In the genomic region with DNA sequence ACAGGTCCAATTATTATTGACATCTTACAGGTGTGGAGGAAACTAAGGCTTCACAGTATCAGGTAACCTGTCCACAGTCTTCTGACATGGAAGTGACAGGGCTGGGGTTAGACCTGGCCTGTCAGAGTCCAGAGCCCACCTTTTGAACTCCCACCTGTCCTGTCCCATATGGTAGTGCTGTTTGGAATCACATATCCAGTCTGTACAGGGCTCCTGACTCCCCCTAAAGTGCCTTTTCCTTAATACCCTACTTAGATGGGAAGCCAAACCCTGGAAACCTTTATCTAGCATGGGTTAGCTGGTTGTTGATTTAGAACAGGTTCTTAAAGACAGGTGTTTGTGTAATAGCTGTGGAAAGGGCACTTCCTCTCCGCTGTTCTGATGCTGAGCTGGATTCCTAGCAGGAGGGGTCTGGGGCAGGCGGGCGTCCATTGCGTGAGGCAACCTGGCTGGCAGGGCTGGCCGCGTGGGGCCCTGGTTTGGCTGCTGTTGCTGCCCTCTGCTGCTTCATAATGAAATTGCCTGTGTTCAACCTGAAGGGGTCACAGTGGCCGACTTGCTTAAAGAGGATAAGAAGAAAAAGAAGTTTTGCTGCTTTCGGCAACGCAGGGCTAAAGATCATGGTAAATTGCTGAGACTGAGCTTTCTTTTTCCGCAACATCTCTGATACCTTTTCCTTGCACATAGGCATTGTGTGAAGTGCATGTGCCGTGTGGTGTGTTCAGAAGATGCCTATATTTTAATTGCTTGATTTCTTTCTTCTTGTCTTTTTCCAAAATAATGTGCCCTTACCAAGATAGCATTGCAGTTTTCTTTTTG, we compare ENCODE assay signal across 8 cellular contexts.
DNase-seq lines count a peak whose midpoint lies in the region; ATAC-seq and TF ChIP-seq lines count a peak whose summit lies in the region.

No MANE protein-coding gene starts in this region.

- no peaks in the 10 kb centered on the region for H3K4me1 ChIP-seq in breast epithelium

- H3K36me3 ChIP-seq in breast epithelium, result no peaks in the 10 kb centered on the region

- intact Hi-C loops in breast epithelium (cut with DNase I; ENCODE audit: low total_unique reads), result loop anchor here (10.0 kb wide), 1 partner anchor 1305 kb away; no protein-coding TSS in a partner anchor

- H3K4me3 ChIP-seq in breast epithelium, result no peak overlapping the region

- no peak for TF ChIP-seq POLR2A in breast epithelium (IDR thresholded peaks at IDR 0.05)

- ATAC-seq in HG02970 (IDR thresholded peaks at IDR 0.05; ENCODE audit: low FRiP score, unreplicated experiment), result no peak

- DNase-seq in DMS79 (lab: John Stamatoyannopoulos, UW) (peak; percentile 2), H4 (ENCODE audit: low spot score) (peak; percentile 34), NCI-H2029 (lab: John Stamatoyannopoulos, UW) (peak; percentile 60), breast epithelium (ENCODE audit: low spot score in 2 of 2) (peak; percentile 47 to 71), inferior parietal cortex (ENCODE audit: extremely low spot score) (peak; percentile 77)
- DNase-seq in stimulated activated CD4-positive, alpha-beta T cell treated with anti-CD3 and anti-CD28 coated beads, Interleukin-12 subunit alpha, Interleukin-12 subunit beta, amount 100 ng/mL, for 48 hours (ENCODE audit: low read depth in 2 of 3, low spot score in 1 of 3), result peak; percentile 35 to 70 (median 37)

- TF ChIP-seq CTCF in VCaP (conservative IDR thresholded peaks at IDR 0.05), result peak; percentile 95
- TF ChIP-seq CTCF in breast epithelium (IDR thresholded peaks at IDR 0.05), result peak; percentile 61 to 86 (median 72)

- H3K9me3 ChIP-seq in breast epithelium, result no peaks in the 10 kb centered on the region

- no peaks in the 10 kb centered on the region for H3K27me3 ChIP-seq in breast epithelium

- H3K27ac ChIP-seq in VCaP (peak overlapping the region; percentile 78; the same call in 1 of the 2 replicates), breast epithelium (no peak overlapping the region)

Comparison
In these comparisons a context has a peak if more than half of its experiments do, and no peak if none do; other contexts are left out.
1. DNase-seq: peak in every context shown above with its lines; median percentile 77 in inferior parietal cortex; 60 in NCI-H2029; 59 in breast epithelium; 37 in stimulated activated CD4-positive, alpha-beta T cell treated with anti-CD3 and anti-CD28 coated beads, Interleukin-12 subunit alpha, Interleukin-12 subunit beta, amount 100 ng/mL, for 48 hours; 34 in H4; 2 in DMS79.